ENCODE assay signal across 8 cellular contexts in genomic region chr11:68031136-68031459, GRCh38. TPM values are rescaled to one million over a fixed set of nuclear protein-coding genes. Genes with fewer than 3 reads are reported as not detected.
DNase-seq lines count a peak whose midpoint lies in the region; TF ChIP-seq lines count a peak whose summit lies in the region.

No MANE protein-coding gene starts in this region.

- peak overlapping the region; percentile 98 for H3K9ac ChIP-seq in SU-DHL-6 (ENCODE audit: low read length)

- intact Hi-C loops in esophagus squamous epithelium (cut with DNase I), result no loop called here
- intact Hi-C loops in ovary (cut with DNase I), result loop anchor here in 1 of 4 donors (10.0 kb wide), 1 partner anchor 174 kb away; no protein-coding TSS in a partner anchor

- no peaks in the 10 kb centered on the region for H3F3A ChIP-seq in SU-DHL-6 (ENCODE audit: insufficient read depth)

- peaks cover 19% of the 10 kb centered on the region for H3K79me2 ChIP-seq in SU-DHL-6 (ENCODE audit: insufficient read depth, low read length)

- H3K9me2 ChIP-seq in SU-DHL-6 (replicated peaks; ENCODE audit: insufficient read depth, low read length), result no peaks in the 10 kb centered on the region

- H3K27me3 ChIP-seq in SU-DHL-6 (ENCODE audit: low read length) (no peaks in the 10 kb centered on the region), esophagus squamous epithelium (no peaks in the 10 kb centered on the region), ovary (no peaks in the 10 kb centered on the region)

- H3K9me3 ChIP-seq in SU-DHL-6 (ENCODE audit: insufficient read depth, low read length) (no peaks in the 10 kb centered on the region), esophagus squamous epithelium (no peaks in the 10 kb centered on the region), ovary (no peaks in the 10 kb centered on the region)

- TF ChIP-seq CTCF in SU-DHL-6 (IDR thresholded peaks at IDR 0.05; ENCODE audit: insufficient read depth, low read length, poor library complexity, severe bottlenecking) (no peak), esophagus squamous epithelium (IDR thresholded peaks at IDR 0.05) (no peak), ovary (IDR thresholded peaks at IDR 0.05) (no peak)

- 13 to 14% methylated on average over 8 to 9 of the region's 10 CpGs for WGBS in esophagus squamous epithelium, 2 donors
- 7 to 11% (median 9%) methylated on average over 10 of the region's 10 CpGs for WGBS in ovary, 3 donors

- H3K4me2 ChIP-seq in SU-DHL-6 (ENCODE audit: low read depth, low read length, poor library complexity, severe bottlenecking), result peak overlapping the region; percentile 92

- TF ChIP-seq EP300 in ovary (IDR thresholded peaks at IDR 0.05), result no peak

- H3K4me1 ChIP-seq in esophagus squamous epithelium (peaks cover 21 to 44% (median 25%) of the 10 kb centered on the region in 3 donors), ovary (ENCODE audit: insufficient read depth) (peaks cover 10% of the 10 kb centered on the region)

- no peak for DNase-seq in esophagus squamous epithelium (lab: John Stamatoyannopoulos, UW)
- DNase-seq in ovary, result no peak
- DNase-seq in DMS153 (lab: John Stamatoyannopoulos, UW), result no peak
- no peak for DNase-seq in cerebellum (ENCODE audit: low spot score)
- DNase-seq in HCEC 1CT, result no peak
- no peak for DNase-seq in SK-N-DZ (ENCODE audit: low spot score)

- TF ChIP-seq POLR2A in esophagus squamous epithelium (IDR thresholded peaks at IDR 0.05), result no peak
- TF ChIP-seq POLR2A in ovary (IDR thresholded peaks at IDR 0.05), result no peak

- H2AFZ ChIP-seq in SU-DHL-6 (ENCODE audit: low read depth, low read length, severe bottlenecking), result peak overlapping the region; percentile 91

- H4K20me1 ChIP-seq in SU-DHL-6 (ENCODE audit: low read depth, low read length), result no peaks in the 10 kb centered on the region

- peak overlapping the region; percentile 79 for H3K4me3 ChIP-seq in GM08714 (ENCODE audit: low read length)
- peak overlapping the region; percentile 95 for H3K4me3 ChIP-seq in SU-DHL-6 (ENCODE audit: insufficient read depth, low read length, poor library complexity, severe bottlenecking)
- H3K4me3 ChIP-seq in esophagus squamous epithelium, result peak overlapping the region; percentile 67 to 93 (median 88)
- peak overlapping the region; percentile 68 for H3K4me3 ChIP-seq in ovary

- H3K27ac ChIP-seq in SU-DHL-6 (ENCODE audit: low read depth, low read length) (peak overlapping the region; percentile 49), esophagus squamous epithelium (peak overlapping the region; percentile 88 to 95 (median 89)), ovary (peak overlapping the region in 1 of 2 donors; percentile 79)

- no peaks in the 10 kb centered on the region for H3K36me3 ChIP-seq in SU-DHL-6 (ENCODE audit: low read length)
- H3K36me3 ChIP-seq in esophagus squamous epithelium, result peaks cover 4 to 41% (median 10%) of the 10 kb centered on the region in 3 donors
- H3K36me3 ChIP-seq in ovary, result no peaks in the 10 kb centered on the region

RNA-seq across cellular contexts. Expression of gene NDUFS8, which starts 0.6 kb away (rescaled TPM):
- 100 to 1,000 TPM; 112 to 192 (median 135) TPM for total RNA-seq in esophagus squamous epithelium
- total RNA-seq in ovary, result 100 to 1,000 TPM in 5 of 7 donors, 10 to 100 TPM in 2; 95.6 to 163 (median 107) TPM
- polyA plus RNA-seq in ovary, result 10 to 100 TPM; 15.3 to 80.1 TPM
- 53.9 TPM for total RNA-seq in cerebellum
- polyA plus RNA-seq in SK-N-DZ (2014; cell fraction: cytosol; rRNA removed), result 239 and 267 TPM in 2 replicates
- polyA plus RNA-seq in SK-N-DZ (2014; cell fraction: nucleus; rRNA removed), result 236 and 267 TPM in 2 replicates

RNA-seq across cellular contexts. Expression of gene TCIRG1, which starts 7.7 kb away (rescaled TPM):
- total RNA-seq in esophagus squamous epithelium (10 to 100 TPM; 46.6 to 70.5 (median 63.5) TPM), ovary (100 to 1,000 TPM in 2 of 7 donors, 10 to 100 TPM in 5; 55.8 to 109 (median 78.6) TPM), cerebellum (5.5 TPM)
- 10 to 100 TPM in 1 of 2 donors, 1 to 10 TPM in 1; 2.2 to 77.4 TPM for polyA plus RNA-seq in ovary
- 25.9 and 34.5 TPM in 2 replicates for polyA plus RNA-seq in SK-N-DZ (2014; cell fraction: cytosol; rRNA removed)
- polyA plus RNA-seq in SK-N-DZ (2014; cell fraction: nucleus; rRNA removed), result 992 and 1,068 TPM in 2 replicates

RNA-seq across cellular contexts. Expression of gene ALDH3B1, which starts 21.0 kb away (rescaled TPM):
- total RNA-seq in esophagus squamous epithelium, result 10 to 100 TPM in 2 of 4 donors, 1 to 10 TPM in 2; 1.6 to 15.7 (median 8.0) TPM
- total RNA-seq in ovary, result 10 to 100 TPM in 3 of 7 donors, 1 to 10 TPM in 4; 1.8 to 65.3 (median 8.9) TPM
- polyA plus RNA-seq in ovary, result 1 to 10 TPM; 3.9 to 4.7 TPM
- total RNA-seq in cerebellum, result 0.82 TPM
- polyA plus RNA-seq in SK-N-DZ (2014; cell fraction: cytosol; rRNA removed), result 0.77 and 1.3 TPM in 2 replicates
- polyA plus RNA-seq in SK-N-DZ (2014; cell fraction: nucleus; rRNA removed), result 1.1 TPM in 2 replicates

RNA-seq across cellular contexts. Expression of gene UNC93B1, which starts 27.2 kb away (rescaled TPM):
- 10 to 100 TPM; 13.5 to 38.0 (median 31.5) TPM for total RNA-seq in esophagus squamous epithelium
- 10 to 100 TPM in 6 of 7 donors, 1 to 10 TPM in 1; 9.0 to 39.6 (median 14.2) TPM for total RNA-seq in ovary
- 10 to 100 TPM in 1 of 2 donors, 1 to 10 TPM in 1; 9.6 to 11.1 TPM for polyA plus RNA-seq in ovary
- 4.3 TPM for total RNA-seq in cerebellum
- polyA plus RNA-seq in SK-N-DZ (2014; cell fraction: cytosol; rRNA removed), result 1.2 and 4.6 TPM in 2 replicates
- 0.55 and 5.1 TPM in 2 replicates for polyA plus RNA-seq in SK-N-DZ (2014; cell fraction: nucleus; rRNA removed)
